Comparison of ENCODE assay signal across 1 cellular context in genomic region chr6:107046316-107046715, GRCh38.
TF ChIP-seq lines count a peak whose summit lies in the region.

No MANE protein-coding gene starts in this region.

TF ChIP-seq in WTC11, 78 proteins besides CTCF, POLR2A, EP300 and RAD21 (continued from another document):
- TF ChIP-seq STAT6 (CRISPR knock-in tag; conservative IDR thresholded peaks at IDR 0.05; ENCODE audit: low read depth): no peak
